ENCODE assay signal across 1 cellular context in genomic region chr3:49032646-49033304, GRCh38.
TF ChIP-seq lines count a peak whose summit lies in the region.

No MANE protein-coding gene starts in this region.

TF ChIP-seq in IMR-90, 13 proteins besides CTCF, POLR2A, EP300 and RAD21:
- TF ChIP-seq ELK1 (IDR thresholded peaks at IDR 0.05; ENCODE audit: borderline replicate concordance, low read depth, low read length) (no peak), MXI1 (IDR thresholded peaks at IDR 0.05; ENCODE audit: borderline replicate concordance, low read depth, low read length) (no peak), FOS (IDR thresholded peaks at IDR 0.05; ENCODE audit: low read depth, low read length) (no peak), MAFK (IDR thresholded peaks at IDR 0.05; ENCODE audit: low read depth, low read length) (no peak), MAZ (IDR thresholded peaks at IDR 0.05; ENCODE audit: borderline replicate concordance, low read depth, low read length) (no peak), RCOR1 (IDR thresholded peaks at IDR 0.05; ENCODE audit: insufficient replicate concordance, low read length) (no peak), RFX5 (IDR thresholded peaks at IDR 0.05; ENCODE audit: low read depth, low read length) (no peak), CHD1 (IDR thresholded peaks at IDR 0.05; ENCODE audit: low read depth, low read length) (no peak), NFE2L2 (IDR thresholded peaks at IDR 0.05; ENCODE audit: low read depth, low read length) (no peak), BHLHE40 (IDR thresholded peaks at IDR 0.05; ENCODE audit: low read depth, low read length) (no peak), CEBPB (IDR thresholded peaks at IDR 0.05; ENCODE audit: low read depth, low read length) (no peak)
